Comparison of ENCODE assay signal across 9 cellular contexts in genomic region chr10:22681783-22682183, GRCh38. TPM values are rescaled to one million over a fixed set of nuclear protein-coding genes. Genes with fewer than 3 reads are reported as not detected.
DNase-seq lines count a peak whose midpoint lies in the region; ATAC-seq, FAIRE-seq and TF ChIP-seq lines count a peak whose summit lies in the region.
"Had no signal": no experiment of that assay in that cellular context is flagged by ENCODE, and none has a peak within 500 bp of the region (broad histone marks: within the 10 kb centered on the region; RNA-seq: fewer than 3 reads in every experiment).

No MANE protein-coding gene starts in this region.

- H3K4me2 ChIP-seq in HepG2 (ENCODE audit: low read depth, low read length), result peak overlapping the region; percentile 78

- peak; percentile 54 for DNase-seq in GM03348 (ENCODE audit: low spot score)
- peak; percentile 28 for DNase-seq in NB4 (ENCODE audit: low read depth)
- DNase-seq in activated naive CD4-positive, alpha-beta T cell treated with anti-CD3 and anti-CD28 coated beads, Interleukin-2, amount 50 U/mL, for 16 hours, result peak; percentile 42
- peak; percentile 85 for DNase-seq in HepG2 (ENCODE audit: low spot score)
- DNase-seq in hippocampal formation (lab: John Stamatoyannopoulos, UW), result no peak
- DNase-seq in psoas muscle, result no peak

- H3K36me3 ChIP-seq in HepG2 (replicated peaks in 1 of 2; ENCODE audit: control insufficient read depth in 1 of 2, insufficient read depth in 2 of 2, low read length in 2 of 2) (no peaks in the 10 kb centered on the region), psoas muscle (ENCODE audit: insufficient read depth in 1 of 2, low read depth in 1 of 2) (no peaks in the 10 kb centered on the region)

- 36% methylated on average over 4 of the region's 4 CpGs for WGBS in HepG2 (ENCODE audit: low lambda C conversion rate)
- 79 to 90% (median 81%) methylated on average over 4 of the region's 4 CpGs for WGBS in psoas muscle, 3 donors

- no TSS peak for BruUV-seq in HepG2 (replicated peaks; lab: Mats Ljungman, UMichigan)

- TF ChIP-seq CTCF in NB4 (IDR thresholded peaks at IDR 0.05; ENCODE audit: low read depth, low read length) (no peak), HepG2 (CRISPR knock-in tag; IDR thresholded peaks at IDR 0.05) (no peak), psoas muscle (IDR thresholded peaks at IDR 0.05) (no peak)

- peak overlapping the region; percentile 19; the same call in 1 of the 2 replicates for H3K9ac ChIP-seq in HepG2 (ENCODE audit: insufficient read depth, low read depth, low read length)

- H3K27ac ChIP-seq in HepG2 (ENCODE audit: extremely low read length, insufficient read depth, low read length), result peak overlapping the region; percentile 76
- no peak overlapping the region for H3K27ac ChIP-seq in psoas muscle

- in situ Hi-C loops in HepG2 (cut with HindIII; ENCODE audit: extremely low pct_ligation_motif_present, low pct_unique_long_range_greater_than_20kb), result no loop called here

- no peak for TF ChIP-seq POLR2A in NB4 (IDR thresholded peaks at IDR 0.05; ENCODE audit: extremely low read depth, insufficient read length)
- no peak for TF ChIP-seq POLR2A in HepG2 (IDR thresholded peaks at IDR 0.05; ENCODE audit: insufficient read depth in 1 of 2, low read depth in 2 of 2, low read length in 2 of 2)

- H4K20me1 ChIP-seq in HepG2 (ENCODE audit: insufficient read depth, low read length), result no peaks in the 10 kb centered on the region

- TF ChIP-seq RAD21 in HepG2 (CRISPR knock-in tag; IDR thresholded peaks at IDR 0.05), result no peak

- peaks cover 69% of the 10 kb centered on the region for H3K4me1 ChIP-seq in HepG2 (ENCODE audit: insufficient read depth, low read length)
- no peaks in the 10 kb centered on the region for H3K4me1 ChIP-seq in psoas muscle

- no peaks in the 10 kb centered on the region for H3K27me3 ChIP-seq in HepG2 (ENCODE audit: control insufficient read depth in 1 of 2, insufficient read depth in 2 of 2, low read length in 2 of 2)
- no peaks in the 10 kb centered on the region for H3K27me3 ChIP-seq in psoas muscle (ENCODE audit: insufficient read depth in 3 of 3, low read length in 2 of 3)

- peaks cover 52% of the 10 kb centered on the region for H3K79me2 ChIP-seq in HepG2 (ENCODE audit: insufficient read depth, low read length)

- TF ChIP-seq EP300 in HepG2 (IDR thresholded peaks at IDR 0.05; ENCODE audit: low read depth in 2 of 2, low read length in 2 of 2) (peak in 1 of 2 experiments; percentile 63; a peak in 1 of 4 replicates), HepG2 (CRISPR knock-in tag; IDR thresholded peaks at IDR 0.05; ENCODE audit: borderline replicate concordance) (no peak)

- no peak overlapping the region for H3K4me3 ChIP-seq in NB4 (ENCODE audit: low read depth, low read length)
- peak overlapping the region in 1 of 3 experiments; percentile 22; a peak in 1 of 6 replicates for H3K4me3 ChIP-seq in HepG2 (replicated peaks in 1 of 3; ENCODE audit: insufficient read depth in 1 of 3, low read depth in 2 of 3, low read length in 3 of 3)
- H3K4me3 ChIP-seq in psoas muscle, result no peak overlapping the region

- ATAC-seq in HepG2 (peak; percentile 65), GM18511 (IDR thresholded peaks at IDR 0.05; ENCODE audit: unreplicated experiment) (no peak), psoas muscle (no peak), HG03378 (IDR thresholded peaks at IDR 0.05; ENCODE audit: unreplicated experiment) (no peak)

- intact Hi-C loops in HepG2 (cut with micrococcal nuclease; ENCODE audit: unreplicated experiment), result loop anchor here (2.0 kb wide), 2 partner anchors 19 to 31 kb away; no protein-coding TSS in a partner anchor
- intact Hi-C loops in psoas muscle (cut with DNase I), result no loop called here

- POLR2A ChIA-PET in HepG2 (lab: Yijun Ruan, JAX), result interaction anchor here (1.8 kb wide), 1 partner anchor 1156 kb away, joined by 5 read pairs; the partner anchor contains the start of gene SKIDA1

- CTCF ChIA-PET in HepG2 (lab: Yijun Ruan, JAX; ENCODE audit: low intra/inter-chr PET ratio, low total read pairs), result no interaction called here

- peak; percentile 52 for FAIRE-seq in HepG2 (lab: Jason Lieb, UNC)
- FAIRE-seq: islet of Langerhans had no signal

- H3K9me3 ChIP-seq in HepG2 (ENCODE audit: low read length) (no peaks in the 10 kb centered on the region), psoas muscle (no peaks in the 10 kb centered on the region)

- no peak overlapping the region for H2AFZ ChIP-seq in HepG2 (ENCODE audit: low read length)

TF ChIP-seq in HepG2, 621 proteins besides CTCF, POLR2A, EP300 and RAD21 (continues in another document):
- TF ChIP-seq BCL6 (CRISPR knock-in tag; IDR thresholded peaks at IDR 0.05), result peak; percentile 28; the same call in 1 of the 2 replicates
- no peak for TF ChIP-seq NPAS2 (CRISPR knock-in tag; IDR thresholded peaks at IDR 0.05; ENCODE audit: borderline replicate concordance)
- no peak for TF ChIP-seq SP5 (CRISPR knock-in tag; IDR thresholded peaks at IDR 0.05; ENCODE audit: borderline replicate concordance, low read depth)
- peak; percentile 34; the same call in 1 of the 2 replicates for TF ChIP-seq CEBPG (CRISPR knock-in tag; IDR thresholded peaks at IDR 0.05)
- TF ChIP-seq KAT2B (IDR thresholded peaks at IDR 0.05; ENCODE audit: borderline replicate concordance, low read depth, low read length), result no peak
- no peak for TF ChIP-seq SALL1 (CRISPR knock-in tag; IDR thresholded peaks at IDR 0.05)
- peak; percentile 37; the same call in 1 of the 2 replicates for TF ChIP-seq SOX5 (CRISPR knock-in tag; IDR thresholded peaks at IDR 0.05; ENCODE audit: borderline replicate concordance)
- TF ChIP-seq SNRNP70 (IDR thresholded peaks at IDR 0.05; ENCODE audit: low read depth, low read length), result no peak
- TF ChIP-seq CBX1 (IDR thresholded peaks at IDR 0.05; ENCODE audit: low read depth), result no peak
- TF ChIP-seq ARID3A (IDR thresholded peaks at IDR 0.05; ENCODE audit: low read depth, low read length), result peak; percentile 54; the same call in 1 of the 2 replicates
- TF ChIP-seq FOXP1 (IDR thresholded peaks at IDR 0.05), result no peak
- 0 out of 2 replicates have a peak, but pooled peaks have one; percentile 17 for TF ChIP-seq FOXP1 (CRISPR knock-in tag; IDR thresholded peaks at IDR 0.05)
- no peak for TF ChIP-seq FOXA1 (IDR thresholded peaks at IDR 0.05)
- TF ChIP-seq FOXA1 (CRISPR knock-in tag; IDR thresholded peaks at IDR 0.05), result 0 out of 2 replicates have a peak, but pooled peaks have one; percentile 6
- TF ChIP-seq ATF3 (CRISPR knock-in tag; IDR thresholded peaks at IDR 0.05), result peak; percentile 60; the same call in 1 of the 2 replicates
- 0 out of 2 replicates have a peak, but pooled peaks have one; percentile 30 for TF ChIP-seq GATAD2A (CRISPR knock-in tag; IDR thresholded peaks at IDR 0.05)
- TF ChIP-seq RORA (CRISPR knock-in tag; IDR thresholded peaks at IDR 0.05), result 0 out of 2 replicates have a peak, but pooled peaks have one; percentile 54
- 0 out of 2 replicates have a peak, but pooled peaks have one; percentile 26 for TF ChIP-seq MEIS2 (CRISPR knock-in tag; IDR thresholded peaks at IDR 0.05)
- peak; percentile 69; the same call in 1 of the 2 replicates for TF ChIP-seq FOSL1 (CRISPR knock-in tag; IDR thresholded peaks at IDR 0.05; ENCODE audit: borderline replicate concordance)

RNA-seq across cellular contexts. Expression of gene PIP4K2A, which starts 32.6 kb away (rescaled TPM):
- total RNA-seq in HepG2 (2016; rRNA removed; fragmentation: Illumina TruSeq; extraction: Trizol) (22.6 and 25.7 TPM in 2 replicates), psoas muscle (1 to 10 TPM; 5.9 to 9.7 (median 8.0) TPM)
- 6.1 and 10.2 TPM in 2 replicates for total RNA-seq in HepG2 (2016; cell fraction: cytosol; rRNA removed; fragmentation: Illumina TruSeq; extraction: Trizol; ENCODE audit: low read depth)
- 20.3 and 22.2 TPM in 2 replicates for total RNA-seq in HepG2 (2016; cell fraction: insoluble cytoplasmic fraction; rRNA removed; fragmentation: Illumina TruSeq; extraction: Trizol)
- 24.0 and 27.4 TPM in 2 replicates for total RNA-seq in HepG2 (2016; cell fraction: membrane; rRNA removed; fragmentation: Illumina TruSeq; extraction: Trizol)
- total RNA-seq in HepG2 (2016; cell fraction: nucleus; rRNA removed; fragmentation: Illumina TruSeq; extraction: Trizol), result 11.6 and 11.8 TPM in 2 replicates
- polyA plus RNA-seq in HepG2 (2011; rRNA removed) (7.1 and 9.1 TPM in 2 replicates), psoas muscle (1 to 10 TPM; 2.3 to 7.6 (median 4.3) TPM)
- polyA plus RNA-seq in HepG2 (2011; cell fraction: cytosol; rRNA removed), result 5.3 and 6.6 TPM in 2 replicates
- polyA plus RNA-seq in HepG2 (2011; cell fraction: nucleus; rRNA removed), result 2.9 and 4.2 TPM in 2 replicates
- polyA plus RNA-seq in HepG2 (2012), result 5.0 and 6.5 TPM in 2 replicates
- 5.4 and 7.9 TPM in 2 replicates for polyA plus RNA-seq in HepG2 (2016; cell fraction: cytosol; fragmentation: Illumina TruSeq; extraction: Trizol; ENCODE audit: low read depth)
- 25.0 and 34.3 TPM in 2 replicates for polyA plus RNA-seq in HepG2 (2016; cell fraction: insoluble cytoplasmic fraction; fragmentation: Illumina TruSeq; extraction: Trizol; ENCODE audit: low read depth)
- polyA plus RNA-seq in HepG2 (2016; cell fraction: membrane; fragmentation: Illumina TruSeq; extraction: Trizol; ENCODE audit: low read depth), result 18.1 and 20.5 TPM in 2 replicates
- polyA plus RNA-seq in HepG2 (2016; cell fraction: nucleus; fragmentation: Illumina TruSeq; extraction: Trizol; ENCODE audit: insufficient read depth, low read depth), result 13.7 and 14.2 TPM in 2 replicates
- 6.7 and 9.6 TPM in 2 replicates for polyA minus RNA-seq in HepG2 (2011; rRNA and poly(A)+ RNA removed; ENCODE audit: low replicate concordance)
- 11.4 and 13.8 TPM in 2 replicates for polyA minus RNA-seq in HepG2 (2011; cell fraction: cytosol; rRNA and poly(A)+ RNA removed)
- polyA minus RNA-seq in HepG2 (2011; cell fraction: nucleus; rRNA and poly(A)+ RNA removed), result 19.6 and 21.5 TPM in 2 replicates

Comparison
In these comparisons a context has a peak if more than half of its experiments do, and no peak if none do; other contexts are left out.
1. DNase-seq: peak in GM03348 (single experiment), NB4 (single experiment), activated naive CD4-positive, alpha-beta T cell treated with anti-CD3 and anti-CD28 coated beads, Interleukin-2, amount 50 U/mL, for 16 hours (single experiment) and HepG2 (single experiment); none in hippocampal formation (0 of 2) and psoas muscle (0 of 2).